ENCODE assay signal across 2 cellular contexts in genomic region chr16:3501412-3501761, GRCh38.
A peak's percentile ranks its signal among the peaks of the same experiment; 100 is the strongest.
TF ChIP-seq lines count a peak whose summit lies in the region.

No MANE protein-coding gene starts in this region.

TF ChIP-seq in H1, 55 proteins besides CTCF, POLR2A, EP300 and RAD21:
- TF ChIP-seq ASH2L (IDR thresholded peaks at IDR 0.05; ENCODE audit: low read length) = peak; percentile 1

TF ChIP-seq in HepG2, 621 proteins besides CTCF, POLR2A, EP300 and RAD21:
- TF ChIP-seq SP140L (CRISPR knock-in tag; IDR thresholded peaks at IDR 0.05; ENCODE audit: borderline replicate concordance) = 0 out of 2 replicates have a peak, but pooled peaks have one; percentile 8
- TF ChIP-seq RNF219 (CRISPR knock-in tag; IDR thresholded peaks at IDR 0.05) = 0 out of 2 replicates have a peak, but pooled peaks have one; percentile 22
- 0 out of 2 replicates have a peak, but pooled peaks have one; percentile 1 for TF ChIP-seq MTF1 (CRISPR knock-in tag; IDR thresholded peaks at IDR 0.05)
- TF ChIP-seq ZNF460 (CRISPR knock-in tag; IDR thresholded peaks at IDR 0.05; ENCODE audit: borderline replicate concordance) = peak; percentile 83
- TF ChIP-seq PLSCR1 (CRISPR knock-in tag; IDR thresholded peaks at IDR 0.05; ENCODE audit: borderline replicate concordance) = 0 out of 2 replicates have a peak, but pooled peaks have one; percentile 22
- TF ChIP-seq REL (CRISPR knock-in tag; conservative IDR thresholded peaks at IDR 0.05) = 0 out of 2 replicates have a peak, but pooled peaks have one; percentile 6
